In genomic region chr3:9623148-9623547, GRCh38 we compare ENCODE assay signal across 19 cellular contexts. TPM values are rescaled to one million over a fixed set of nuclear protein-coding genes. Genes with fewer than 3 reads are reported as not detected.
DNase-seq lines count a peak whose midpoint lies in the region; ATAC-seq and TF ChIP-seq lines count a peak whose summit lies in the region.
"Had no signal": no experiment of that assay in that cellular context is flagged by ENCODE, and none has a peak within 500 bp of the region (broad histone marks: within the 10 kb centered on the region; RNA-seq: fewer than 3 reads in every experiment).

No MANE protein-coding gene starts in this region.

- H3K27me3 Mint-ChIP-seq in Calu3 (ENCODE audit: unreplicated experiment) = no peaks in the 10 kb centered on the region

- H3K4me3 ChIP-seq in HEK293 (ENCODE audit: low read depth, low read length) = no peak overlapping the region
- H3K4me3 ChIP-seq in NB4 (ENCODE audit: low read depth, low read length) = no peak overlapping the region
- H3K4me3 ChIP-seq: lower lobe of right lung, ovary, sigmoid colon, thoracic aorta had no signal

- H3K9me3 ChIP-seq in HEK293 (ENCODE audit: control insufficient read depth, insufficient read depth, low read depth, low read length) = no peaks in the 10 kb centered on the region

- peaks cover 2% of the 10 kb centered on the region for H3K9me3 Mint-ChIP-seq in Calu3 (ENCODE audit: low read depth, unreplicated experiment)

- CTCF ChIA-PET in HEK293 (lab: Yijun Ruan, JAX) = interaction anchor here (0.9 kb wide), 1 partner anchor 121 kb away, joined by 3 read pairs; no protein-coding TSS in a partner anchor
- CTCF ChIA-PET in Calu3 (lab: Charles Lee) = no interaction called here

- H3K27ac ChIP-seq in HEK293 (ENCODE audit: extremely low read depth, low read depth, low read length) (no peak overlapping the region), VCaP (peak overlapping the region; percentile 72)
- H3K27ac ChIP-seq: lower lobe of right lung, ovary, sigmoid colon, thoracic aorta had no signal

- TF ChIP-seq CTCF in HEK293 (tag by site-specific recombination; IDR thresholded peaks at IDR 0.05) = no peak
- no peak for TF ChIP-seq CTCF in NB4 (IDR thresholded peaks at IDR 0.05; ENCODE audit: low read depth, low read length)
- TF ChIP-seq CTCF in VCaP (conservative IDR thresholded peaks at IDR 0.05) = no peak
- no peak for TF ChIP-seq CTCF in Calu3 (IDR thresholded peaks at IDR 0.05; ENCODE audit: unreplicated experiment)

- H3K4me3 Mint-ChIP-seq in Calu3 (ENCODE audit: low read depth, unreplicated experiment) = no peak overlapping the region
- H3K4me3 Mint-ChIP-seq: activated naive CD8-positive, alpha-beta T cell; activated T-cell treated with anti-CD3 and anti-CD28 coated beads, Interleukin-2, amount 50 U/mL, for 72 hours; B cell; endodermal cell; stimulated activated naive B cell treated with anti-CD40 and anti-IgM and Interleukin-4, amounts not matched to agents 10 μg/mL and 1 μg/mL and 100 μg/mL, for 72 hours had no signal

- POLR2A ChIA-PET in HEK293 (lab: Yijun Ruan, JAX) = interaction anchor here (1.1 kb wide), 1 partner anchor 26 kb away, joined by 4 read pairs; the partner anchor contains the start of gene MTMR14

- no peak overlapping the region for H3K27ac Mint-ChIP-seq in Calu3 (ENCODE audit: unreplicated experiment)
- H3K27ac Mint-ChIP-seq: activated naive CD8-positive, alpha-beta T cell; activated T-cell treated with anti-CD3 and anti-CD28 coated beads, Interleukin-2, amount 50 U/mL, for 72 hours; B cell; endodermal cell; stimulated activated naive B cell treated with anti-CD40 and anti-IgM and Interleukin-4, amounts not matched to agents 10 μg/mL and 1 μg/mL and 100 μg/mL, for 72 hours had no signal

- no TSS peak for BruUV-seq in Calu3 (replicated peaks; lab: Mats Ljungman, UMichigan)

- peak; percentile 46 for DNase-seq in NB4 (ENCODE audit: low read depth)
- peak; percentile 11 for DNase-seq in pons (ENCODE audit: low spot score)
- no peak for DNase-seq in inferior parietal cortex (ENCODE audit: extremely low spot score)
- DNase-seq in Calu3 = no peak
- DNase-seq: activated T-cell treated with anti-CD3 and anti-CD28 coated beads, Interleukin-2, amount 50 U/mL, for 72 hours; endodermal cell; GOT3; lower lobe of right lung; NCI-H1694 treated with DMSO at 0.1 percent for 48 hours; ovary; sigmoid colon; stimulated activated naive B cell treated with anti-CD40 and anti-IgM and Interleukin-4, amounts not matched to agents 10 μg/mL and 1 μg/mL and 100 μg/mL, for 72 hours had no signal

- TF ChIP-seq POLR2A in NB4 (IDR thresholded peaks at IDR 0.05; ENCODE audit: extremely low read depth, insufficient read length) = no peak

- no peak for ATAC-seq in GM18498 (IDR thresholded peaks at IDR 0.05; ENCODE audit: unreplicated experiment)
- ATAC-seq: activated T-cell treated with anti-CD3 and anti-CD28 coated beads, Interleukin-2, amount 50 U/mL, for 72 hours; lower lobe of right lung; stimulated activated naive B cell treated with anti-CD40 and anti-IgM and Interleukin-4, amounts not matched to agents 10 μg/mL and 1 μg/mL and 100 μg/mL, for 72 hours had no signal

- H3K36me3 Mint-ChIP-seq in Calu3 (ENCODE audit: insufficient read depth, unreplicated experiment) = no peaks in the 10 kb centered on the region

- intact Hi-C loops in Calu3 (cut with micrococcal nuclease; ENCODE audit: unreplicated experiment) = no loop called here

- no peaks in the 10 kb centered on the region for H3K4me1 ChIP-seq in HEK293 (ENCODE audit: control insufficient read depth, insufficient read depth, low read length)
- H3K4me1 ChIP-seq: Caco-2, lower lobe of right lung had no signal

- no peaks in the 10 kb centered on the region for H3K4me1 Mint-ChIP-seq in Calu3 (ENCODE audit: low read depth, unreplicated experiment)
- H3K4me1 Mint-ChIP-seq: B cell; endodermal cell; stimulated activated naive B cell treated with anti-CD40 and anti-IgM and Interleukin-4, amounts not matched to agents 10 μg/mL and 1 μg/mL and 100 μg/mL, for 72 hours had no signal

- H3K36me3 ChIP-seq in HEK293 (ENCODE audit: control insufficient read depth in 2 of 2, insufficient read depth in 1 of 2, low read length in 2 of 2) = no peaks in the 10 kb centered on the region
- H3K36me3 ChIP-seq: lower lobe of right lung, ovary, sigmoid colon, thoracic aorta had no signal

TF ChIP-seq in HEK293, 187 proteins besides CTCF, POLR2A, EP300 and RAD21:
- TF ChIP-seq ZNF544 (tag by site-specific recombination; IDR thresholded peaks at IDR 0.05) = no peak
- TF ChIP-seq YY2 (tag by site-specific recombination; IDR thresholded peaks at IDR 0.05) = 0 out of 2 replicates have a peak, but pooled peaks have one; percentile 39
- TF ChIP-seq PRDM10 (tag by site-specific recombination; IDR thresholded peaks at IDR 0.05) = peak; percentile 84
- TF ChIP-seq ZNF335 (tag by site-specific recombination; conservative IDR thresholded peaks at IDR 0.05) = 0 out of 2 replicates have a peak, but pooled peaks have one; percentile 8

RNA-seq across cellular contexts. Expression of gene MTMR14, which starts 26.2 kb away (rescaled TPM):
- 36.3 and 38.1 TPM in 2 replicates for total RNA-seq in Calu3 (2022)

Comparison
In these comparisons a context has a peak if more than half of its experiments do, and no peak if none do; other contexts are left out.
1. DNase-seq: peak in NB4 (single experiment) and pons (single experiment); none in inferior parietal cortex (single experiment) and Calu3 (single experiment).